ENCODE assay signal across 15 cellular contexts in genomic region chr7:108245523-108246226, GRCh38.
DNase-seq lines count a peak whose midpoint lies in the region; ATAC-seq, FAIRE-seq and TF ChIP-seq lines count a peak whose summit lies in the region.
"Had no signal": no experiment of that assay in that cellular context is flagged by ENCODE, and none has a peak within 500 bp of the region (broad histone marks: within the 10 kb centered on the region; RNA-seq: fewer than 3 reads in every experiment).

No MANE protein-coding gene starts in this region.

- no peak for FAIRE-seq in kidney (lab: Jason Lieb, UNC)

- H3K4me1 Mint-ChIP-seq in brain, result peaks cover 43% of the 10 kb centered on the region
- H3K4me1 Mint-ChIP-seq: natural killer cell had no signal

- no peaks in the 10 kb centered on the region for H3K27me3 Mint-ChIP-seq in brain

- peak overlapping the region in 4 of 5 experiments; percentile 50 to 84 (median 76) for H3K27ac Mint-ChIP-seq in brain
- H3K27ac Mint-ChIP-seq: natural killer cell had no signal

- H3K4me3 Mint-ChIP-seq in brain, result peak overlapping the region in 1 of 5 experiments; percentile 45
- H3K4me3 Mint-ChIP-seq: natural killer cell had no signal

- H3K27ac ChIP-seq in 22Rv1 (peak overlapping the region; percentile 23), kidney (ENCODE audit: low read depth in 2 of 2, low read length in 2 of 2) (peak overlapping the region; percentile 20 to 29)
- H3K27ac ChIP-seq: right atrium auricular region, thoracic aorta had no signal

- no peaks in the 10 kb centered on the region for H3K36me3 Mint-ChIP-seq in brain
- H3K36me3 Mint-ChIP-seq: natural killer cell had no signal

- DNase-seq in kidney (no peak), C1 segment of cervical spinal cord (lab: John Stamatoyannopoulos, UW) (no peak), SIG-M5 treated with dmso at 0.1 percent for 504 hours (lab: John Stamatoyannopoulos, UW; ENCODE audit: unreplicated experiment) (no peak), NCI-H1417 (lab: John Stamatoyannopoulos, UW) (no peak)
- DNase-seq: activated T-cell treated with anti-CD3 and anti-CD28 coated beads, Interleukin-2, amount 50 U/mL, for 1 hour; natural killer cell; Right ventricle myocardium superior; stimulated activated CD4-positive, alpha-beta T cell treated with anti-CD3 and anti-CD28 coated beads, Interleukin-4, amount 100 ng/mL, for 24 hours; T-helper 9 cell had no signal

- H3K9me3 Mint-ChIP-seq in brain, result no peaks in the 10 kb centered on the region

- H3K9ac ChIP-seq in kidney (ENCODE audit: low read length in 2 of 2), result no peak overlapping the region

- H3K36me3 ChIP-seq in kidney (ENCODE audit: control insufficient read depth in 1 of 2, insufficient read depth in 2 of 2, low read length in 2 of 2), result no peaks in the 10 kb centered on the region
- H3K36me3 ChIP-seq: right atrium auricular region, thoracic aorta had no signal

- H3K9me3 ChIP-seq in kidney (ENCODE audit: control insufficient read depth in 1 of 2, low read length in 2 of 2), result no peaks in the 10 kb centered on the region
- H3K9me3 ChIP-seq: right atrium auricular region, thoracic aorta had no signal

- ATAC-seq in HG03108 (IDR thresholded peaks at IDR 0.05; ENCODE audit: unreplicated experiment), result peak; percentile 11
- no peak for ATAC-seq in GM19397 (IDR thresholded peaks at IDR 0.05; ENCODE audit: unreplicated experiment)
- ATAC-seq: natural killer cell had no signal

- intact Hi-C loops in kidney (cut with DNase I), result no loop called here

- peak overlapping the region in 1 of 2 donors; percentile 0 for H3K4me3 ChIP-seq in kidney (ENCODE audit: low read length in 2 of 2)
- H3K4me3 ChIP-seq: right atrium auricular region, thoracic aorta had no signal

- TF ChIP-seq CTCF in 22Rv1 (IDR thresholded peaks at IDR 0.05) (no peak), brain (conservative IDR thresholded peaks at IDR 0.05) (no peak), kidney (IDR thresholded peaks at IDR 0.05; ENCODE audit: borderline replicate concordance, extremely low read depth, insufficient read depth) (no peak)

- peaks cover 2 to 14% of the 10 kb centered on the region in 2 donors for H3K4me1 ChIP-seq in kidney (ENCODE audit: control insufficient read depth in 1 of 2, insufficient read depth in 1 of 2, low read depth in 1 of 2, low read length in 2 of 2)
- H3K4me1 ChIP-seq: right atrium auricular region had no signal
